Comparison of ENCODE assay signal across 1 cellular context in the genomic region with DNA sequence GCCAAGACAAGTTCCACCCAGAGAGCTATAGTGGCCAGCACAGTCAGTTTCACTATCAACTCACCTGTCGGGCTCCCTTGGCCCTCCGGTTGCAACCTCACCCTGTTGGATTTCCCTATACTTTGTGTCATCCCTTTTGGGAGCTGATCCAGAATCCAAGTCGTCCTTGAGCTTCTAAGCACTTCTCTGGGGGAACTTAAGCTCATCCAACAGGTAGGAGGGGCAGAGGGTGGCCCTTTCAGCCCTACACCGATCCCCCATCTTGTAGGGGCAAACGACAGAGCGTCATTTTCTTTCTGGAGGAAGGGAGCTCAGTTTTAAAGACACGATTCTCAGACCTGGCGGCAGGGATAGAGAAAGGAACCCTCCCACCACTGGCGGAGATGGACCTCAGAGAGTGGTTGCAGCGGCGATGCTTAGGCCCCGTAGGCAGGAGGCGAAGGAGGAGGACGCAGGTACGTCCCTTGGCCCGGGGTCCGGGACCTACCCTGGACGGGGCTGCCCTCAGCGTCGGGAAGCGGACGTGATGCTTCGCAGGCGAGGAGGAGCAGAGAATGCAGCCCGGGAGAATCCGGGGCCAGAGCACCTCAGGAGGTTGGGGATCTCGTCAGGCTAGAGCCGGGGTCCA.
TF ChIP-seq lines count a peak whose summit lies in the region.

No MANE protein-coding gene starts in this region.

TF ChIP-seq in SK-N-SH, 30 proteins besides CTCF, POLR2A, EP300 and RAD21 (continued from another document):
- no peak for TF ChIP-seq TEAD4 (IDR thresholded peaks at IDR 0.05; ENCODE audit: borderline replicate concordance, insufficient read depth)
- no peak for TF ChIP-seq REST (IDR thresholded peaks at IDR 0.05; ENCODE audit: low read depth, low read length)
- TF ChIP-seq FOXJ3 (CRISPR knock-in tag; IDR thresholded peaks at IDR 0.05), result no peak
- TF ChIP-seq FOXM1 (IDR thresholded peaks at IDR 0.05; ENCODE audit: low read depth), result no peak
- no peak for TF ChIP-seq MXI1 (IDR thresholded peaks at IDR 0.05; ENCODE audit: low read depth, low read length)
- TF ChIP-seq YY1 (IDR thresholded peaks at IDR 0.05; ENCODE audit: low read depth), result no peak
- TF ChIP-seq POLR2AphosphoS5 (IDR thresholded peaks at IDR 0.05; ENCODE audit: low read depth, low read length), result no peak
- TF ChIP-seq GABPA (IDR thresholded peaks at IDR 0.05; ENCODE audit: low read depth), result no peak
- no peak for TF ChIP-seq RXRA (IDR thresholded peaks at IDR 0.05; ENCODE audit: borderline replicate concordance, low read depth)
- TF ChIP-seq EZH2phosphoT487 (IDR thresholded peaks at IDR 0.05; ENCODE audit: borderline replicate concordance, low read depth), result no peak
- TF ChIP-seq, protein P1, sequence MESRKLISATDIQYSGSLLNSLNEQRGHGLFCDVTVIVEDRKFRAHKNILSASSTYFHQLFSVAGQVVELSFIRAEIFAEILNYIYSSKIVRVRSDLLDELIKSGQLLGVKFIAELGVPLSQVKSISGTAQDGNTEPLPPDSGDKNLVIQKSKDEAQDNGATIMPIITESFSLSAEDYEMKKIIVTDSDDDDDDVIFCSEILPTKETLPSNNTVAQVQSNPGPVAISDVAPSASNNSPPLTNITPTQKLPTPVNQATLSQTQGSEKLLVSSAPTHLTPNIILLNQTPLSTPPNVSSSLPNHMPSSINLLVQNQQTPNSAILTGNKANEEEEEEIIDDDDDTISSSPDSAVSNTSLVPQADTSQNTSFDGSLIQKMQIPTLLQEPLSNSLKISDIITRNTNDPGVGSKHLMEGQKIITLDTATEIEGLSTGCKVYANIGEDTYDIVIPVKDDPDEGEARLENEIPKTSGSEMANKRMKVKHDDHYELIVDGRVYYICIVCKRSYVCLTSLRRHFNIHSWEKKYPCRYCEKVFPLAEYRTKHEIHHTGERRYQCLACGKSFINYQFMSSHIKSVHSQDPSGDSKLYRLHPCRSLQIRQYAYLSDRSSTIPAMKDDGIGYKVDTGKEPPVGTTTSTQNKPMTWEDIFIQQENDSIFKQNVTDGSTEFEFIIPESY (IDR thresholded peaks at IDR 0.05; ENCODE audit: borderline replicate concordance, low read depth), result no peak
